In the genomic region with DNA sequence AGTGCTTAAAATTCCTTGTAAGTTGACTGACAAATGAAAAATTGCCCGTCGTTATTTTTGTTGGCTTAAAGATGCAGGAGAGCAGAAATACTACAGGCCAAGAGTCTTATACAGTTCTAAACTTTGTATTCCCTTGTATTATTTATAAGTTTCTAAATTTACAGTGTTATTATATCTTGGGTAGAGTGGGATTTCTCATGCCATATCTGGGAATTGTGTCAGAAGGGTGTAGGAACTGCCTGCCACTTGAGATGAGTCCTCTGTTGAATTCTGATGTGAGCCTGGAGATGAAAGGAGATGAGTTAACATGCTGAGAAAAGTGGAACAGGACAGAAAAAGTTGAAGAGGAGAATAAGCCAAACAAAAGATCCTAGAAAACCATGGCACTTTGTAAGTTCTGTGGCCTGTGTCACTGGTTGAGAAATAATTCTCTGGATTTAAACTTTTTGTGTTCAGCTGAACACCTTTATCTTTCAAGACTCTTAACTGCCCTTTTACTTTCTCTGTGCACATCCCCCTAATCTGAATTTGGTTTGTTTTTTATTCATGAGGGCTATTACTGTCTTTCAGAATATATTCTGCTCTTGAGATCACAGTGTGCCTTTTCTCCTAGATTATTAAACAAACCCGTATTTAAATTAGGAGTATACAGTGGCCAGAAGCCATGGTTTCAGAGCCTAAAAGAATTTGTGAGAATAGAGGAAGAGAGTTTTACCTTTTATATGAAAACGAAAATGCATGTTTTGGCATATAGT, we compare ENCODE assay signal across 9 cellular contexts. TPM values are rescaled to one million over a fixed set of nuclear protein-coding genes. Genes with fewer than 3 reads are reported as not detected.
DNase-seq lines count a peak whose midpoint lies in the region; ATAC-seq and TF ChIP-seq lines count a peak whose summit lies in the region.
"Had no signal": no experiment of that assay in that cellular context is flagged by ENCODE, and none has a peak within 500 bp of the region (broad histone marks: within the 10 kb centered on the region; RNA-seq: fewer than 3 reads in every experiment).

No MANE protein-coding gene starts in this region.

- no peak overlapping the region for H3K18ac ChIP-seq in neuronal stem cell (ENCODE audit: low read length)

- peaks cover 7% of the 10 kb centered on the region for H3K27me3 Mint-ChIP-seq in CD4-positive, CD25-positive, alpha-beta regulatory T cell
- H3K27me3 Mint-ChIP-seq in endodermal cell (ENCODE audit: insufficient read depth) = no peaks in the 10 kb centered on the region

- H2AK5ac ChIP-seq in neuronal stem cell (ENCODE audit: low read depth, low read length) = no peak overlapping the region

- H3K4me1 ChIP-seq in CD4-positive, CD25-positive, alpha-beta regulatory T cell (ENCODE audit: control insufficient read depth, insufficient read depth, low read length, poor library complexity, severe bottlenecking) = peaks cover 36% of the 10 kb centered on the region
- H3K4me1 ChIP-seq in MM.1S (ENCODE audit: low read length) (peaks cover 19% of the 10 kb centered on the region), endodermal cell (ENCODE audit: control insufficient read depth, insufficient read depth, low read length) (peaks cover 5% of the 10 kb centered on the region), neuronal stem cell (ENCODE audit: control insufficient read depth in 2 of 2, insufficient read depth in 1 of 2, low read depth in 1 of 2, low read length in 2 of 2) (peaks cover 9 to 10% of the 10 kb centered on the region in 2 donors)

- H2BK12ac ChIP-seq in neuronal stem cell (ENCODE audit: low read length) = no peak overlapping the region

- no peaks in the 10 kb centered on the region for H3K9me2 ChIP-seq in MM.1S (replicated peaks; ENCODE audit: insufficient read depth, low read length)

- no peak overlapping the region for H3K23ac ChIP-seq in neuronal stem cell (ENCODE audit: low read depth, low read length, poor library complexity)

- no peak overlapping the region for H3K4ac ChIP-seq in neuronal stem cell (ENCODE audit: low read length)

- no peak overlapping the region for H4K91ac ChIP-seq in neuronal stem cell (ENCODE audit: low read depth, low read length, poor library complexity)

- H4K20me1 ChIP-seq in MM.1S (ENCODE audit: insufficient read depth, low read length) = no peaks in the 10 kb centered on the region

- H3K4me1 Mint-ChIP-seq in CD4-positive, CD25-positive, alpha-beta regulatory T cell = peaks cover 20 to 39% (median 31%) of the 10 kb centered on the region in 4 donors
- peaks cover 31% of the 10 kb centered on the region for H3K4me1 Mint-ChIP-seq in endodermal cell

- no peak overlapping the region for H2BK5ac ChIP-seq in neuronal stem cell (ENCODE audit: low read length)

- H3K27ac ChIP-seq in CD4-positive, CD25-positive, alpha-beta regulatory T cell (ENCODE audit: insufficient read depth, low read length, poor library complexity, severe bottlenecking) = no peak overlapping the region
- H3K27ac ChIP-seq in MM.1S (ENCODE audit: low read length) (no peak overlapping the region), endodermal cell (ENCODE audit: low read depth, low read length) (no peak overlapping the region), neuronal stem cell (replicated peaks; ENCODE audit: low read length) (no peak overlapping the region)

- H3K79me2 ChIP-seq in MM.1S (ENCODE audit: low read length) = peaks cover 63% of the 10 kb centered on the region

- peak overlapping the region; percentile 79 for H3K4me2 ChIP-seq in MM.1S (ENCODE audit: low read depth, low read length)
- H3K4me2 ChIP-seq in neuronal stem cell (ENCODE audit: insufficient read depth, low read length, poor library complexity, severe bottlenecking) = peak overlapping the region; percentile 83

- H2AFZ ChIP-seq in MM.1S (ENCODE audit: low read length) (0 out of 2 replicates have a peak overlapping the region, but pooled peaks have one; percentile 63), neuronal stem cell (ENCODE audit: low read length) (no peak overlapping the region)

- no peak overlapping the region for H3K4me3 Mint-ChIP-seq in CD4-positive, CD25-positive, alpha-beta regulatory T cell
- no peak overlapping the region for H3K4me3 Mint-ChIP-seq in endodermal cell

- no peak overlapping the region for H3K27ac Mint-ChIP-seq in CD4-positive, CD25-positive, alpha-beta regulatory T cell
- no peak overlapping the region for H3K27ac Mint-ChIP-seq in endodermal cell

- TF ChIP-seq CTCF in MM.1S (IDR thresholded peaks at IDR 0.05; ENCODE audit: low read length) (no peak), endodermal cell (conservative IDR thresholded peaks at IDR 0.05) (no peak)

- no peaks in the 10 kb centered on the region for H3K9me3 Mint-ChIP-seq in CD4-positive, CD25-positive, alpha-beta regulatory T cell
- no peaks in the 10 kb centered on the region for H3K9me3 Mint-ChIP-seq in endodermal cell

- WGBS in endodermal cell (ENCODE audit: insufficient coverage in 1 of 2, insufficient read length in 1 of 2), 2 experiments = 26 to 55% methylated on average over 1 to 4 of the region's 4 CpGs
- no CpG with 5 or more reads among the region's 4 CpGs for WGBS in neuronal stem cell (ENCODE audit: extremely low coverage in 2 of 2, insufficient read length in 2 of 2, insufficient replicate concordance in 1 of 2), 2 donors

- peak overlapping the region; percentile 92 for H3K4me3 ChIP-seq in CD4-positive, CD25-positive, alpha-beta regulatory T cell (ENCODE audit: low read depth, low read length)
- H3K4me3 ChIP-seq in MM.1S (ENCODE audit: low read length) = peak overlapping the region; percentile 72
- peak overlapping the region; percentile 99 for H3K4me3 ChIP-seq in endodermal cell (ENCODE audit: low read length)
- H3K4me3 ChIP-seq in neuronal stem cell (ENCODE audit: low read length in 2 of 2) = peak overlapping the region; percentile 59 to 92

- peak in 1 of 3 donors; percentile 3 for DNase-seq in CD4-positive, CD25-positive, alpha-beta regulatory T cell
- DNase-seq in MM.1S (no peak), endodermal cell (no peak), neuronal stem cell (ENCODE audit: low spot score) (no peak), AG20443 (ENCODE audit: low spot score) (no peak)
- DNase-seq in stimulated activated CD4-positive, alpha-beta T cell treated with anti-CD3 and anti-CD28 coated beads, Interleukin-2, amount 100 ng/mL, for 48 hours = no peak
- DNase-seq: activated naive CD4-positive, alpha-beta T cell had no signal

- no peaks in the 10 kb centered on the region for H3K9me3 ChIP-seq in CD4-positive, CD25-positive, alpha-beta regulatory T cell (ENCODE audit: control insufficient read depth in 2 of 2, low read length in 2 of 2)
- H3K9me3 ChIP-seq in MM.1S (replicated peaks; ENCODE audit: insufficient read depth, low read length) (no peaks in the 10 kb centered on the region), endodermal cell (ENCODE audit: control insufficient read depth, low read length) (peaks cover 5% of the 10 kb centered on the region), neuronal stem cell (replicated peaks in 1 of 2; ENCODE audit: control insufficient read depth in 2 of 2, insufficient read depth in 1 of 2, low read depth in 1 of 2, low read length in 2 of 2) (peaks cover 0 to 8% of the 10 kb centered on the region in 2 donors)

- no peaks in the 10 kb centered on the region for H3K27me3 ChIP-seq in CD4-positive, CD25-positive, alpha-beta regulatory T cell (ENCODE audit: control insufficient read depth, insufficient read depth, low read length)
- H3K27me3 ChIP-seq in MM.1S (replicated peaks; ENCODE audit: insufficient read depth, low read length) = no peaks in the 10 kb centered on the region
- H3K27me3 ChIP-seq in endodermal cell (ENCODE audit: control insufficient read depth, insufficient read depth, low read length, poor library complexity, severe bottlenecking) = no peaks in the 10 kb centered on the region
- H3K27me3 ChIP-seq in neuronal stem cell (ENCODE audit: control insufficient read depth in 3 of 3, insufficient read depth in 3 of 3, low read depth in 1 of 3, low read length in 3 of 3) = no peaks in the 10 kb centered on the region

- peaks cover 6% of the 10 kb centered on the region for H3K36me3 ChIP-seq in CD4-positive, CD25-positive, alpha-beta regulatory T cell (ENCODE audit: control insufficient read depth, insufficient read depth, low read length)
- H3K36me3 ChIP-seq in MM.1S (replicated peaks; ENCODE audit: insufficient read depth, low read length) (no peaks in the 10 kb centered on the region; the same call in 1 of the 2 replicates), endodermal cell (ENCODE audit: control insufficient read depth, insufficient read depth, low read length) (peaks cover 20% of the 10 kb centered on the region), neuronal stem cell (replicated peaks in 1 of 2; ENCODE audit: control insufficient read depth in 2 of 2, insufficient read depth in 2 of 2, low read length in 2 of 2) (peaks cover 6 to 30% of the 10 kb centered on the region in 2 donors)

- no peak overlapping the region for H2BK15ac ChIP-seq in neuronal stem cell (ENCODE audit: low read length)

- peaks cover 3% of the 10 kb centered on the region for H3K79me1 ChIP-seq in neuronal stem cell (ENCODE audit: low read depth, low read length)

- H3K9ac ChIP-seq in MM.1S (ENCODE audit: low read length) = peak overlapping the region; percentile 72; the same call in 1 of the 2 replicates
- H3K9ac ChIP-seq in endodermal cell (ENCODE audit: extremely low read depth, low read length, poor library complexity, severe bottlenecking) = peak overlapping the region; percentile 89
- no peak overlapping the region for H3K9ac ChIP-seq in neuronal stem cell (ENCODE audit: low read depth, low read length, poor library complexity)

- H3F3A ChIP-seq in MM.1S (ENCODE audit: insufficient read depth, low read length) = no peaks in the 10 kb centered on the region

- peaks cover 24% of the 10 kb centered on the region for H3K36me3 Mint-ChIP-seq in CD4-positive, CD25-positive, alpha-beta regulatory T cell
- H3K36me3 Mint-ChIP-seq in endodermal cell (ENCODE audit: low read depth) = peaks cover 23% of the 10 kb centered on the region

- no peak overlapping the region for H2BK120ac ChIP-seq in neuronal stem cell (ENCODE audit: low read depth, low read length)

- no peak overlapping the region for H4K8ac ChIP-seq in neuronal stem cell (ENCODE audit: low read depth, low read length)

- no peak for ATAC-seq in CD4-positive, CD25-positive, alpha-beta regulatory T cell (ENCODE audit: low read depth in 2 of 2)
- ATAC-seq in HG02623 (IDR thresholded peaks at IDR 0.05; ENCODE audit: unreplicated experiment) (no peak), HG03135 (IDR thresholded peaks at IDR 0.05; ENCODE audit: unreplicated experiment) (no peak)

- H3K14ac ChIP-seq in neuronal stem cell (ENCODE audit: low read length) = no peak overlapping the region

RNA-seq across cellular contexts. Expression of a gene that starts 1.5 kb away (rescaled TPM):
- total RNA-seq in CD4-positive, CD25-positive, alpha-beta regulatory T cell = 21.1 TPM
- 10 to 100 TPM; 15.6 to 23.7 (median 17.8) TPM for polyA plus RNA-seq in CD4-positive, CD25-positive, alpha-beta regulatory T cell
- total RNA-seq in endodermal cell = 10 to 100 TPM; 50.0 to 50.2 TPM
- polyA plus RNA-seq in endodermal cell (2013, experiment 1 of 2) = 47.3 TPM
- polyA plus RNA-seq in endodermal cell (2013, experiment 2 of 2) = 48.9 TPM
- polyA plus RNA-seq in neuronal stem cell (2013, experiment 1 of 2) = 32.7 TPM
- 33.9 TPM for polyA plus RNA-seq in neuronal stem cell (2013, experiment 2 of 2)
